ENCODE assay signal across 23 cellular contexts in genomic region chr15:67819636-67820035, GRCh38. TPM values are rescaled to one million over a fixed set of nuclear protein-coding genes. Genes with fewer than 3 reads are reported as not detected.
DNase-seq lines count a peak whose midpoint lies in the region; ATAC-seq and TF ChIP-seq lines count a peak whose summit lies in the region.
"Had no signal": no experiment of that assay in that cellular context is flagged by ENCODE, and none has a peak within 500 bp of the region (broad histone marks: within the 10 kb centered on the region; RNA-seq: fewer than 3 reads in every experiment).

No MANE protein-coding gene starts in this region.

- H3K36me3 ChIP-seq in RWPE2 (ENCODE audit: low read depth) (no peaks in the 10 kb centered on the region), iPS-18a (ENCODE audit: control insufficient read depth, low read depth, low read length) (no peaks in the 10 kb centered on the region), stomach (peaks cover 0 to 12% (median 0%) of the 10 kb centered on the region in 4 donors)
- H3K36me3 ChIP-seq: BE2C had no signal

- ATAC-seq in activated naive CD4-positive, alpha-beta T cell treated with anti-CD3 and anti-CD28 coated beads, Interleukin-2, amount 50 U/mL, for 72 hours, result no peak
- ATAC-seq in RWPE2 (ENCODE audit: low read depth), result no peak

- CTCF ChIA-PET in activated naive CD4-positive, alpha-beta T cell treated with anti-CD3 and anti-CD28 coated beads, Interleukin-2, amount 10 ng/mL, durations not matched to agents 7 days and 5 days (lab: Charles Lee), result no interaction called here

- 11 to 21% (median 14%) methylated on average over 13 to 19 of the region's 19 CpGs for WGBS in stomach, 5 donors

- TF ChIP-seq EP300 in stomach (IDR thresholded peaks at IDR 0.05), result no peak

- TF ChIP-seq POLR2A in stomach (IDR thresholded peaks at IDR 0.05), result no peak

- H3K27me3 ChIP-seq in RWPE2 (ENCODE audit: insufficient read depth, poor library complexity, severe bottlenecking) (peaks cover 81% of the 10 kb centered on the region), iPS-18a (ENCODE audit: control insufficient read depth, insufficient read depth, low read length) (peaks cover 84% of the 10 kb centered on the region), stomach (peaks cover 43 to 81% (median 64%) of the 10 kb centered on the region in 3 donors)

- no peak for TF ChIP-seq CTCF in RWPE2 (IDR thresholded peaks at IDR 0.05; ENCODE audit: poor library complexity, severe bottlenecking)
- no peak for TF ChIP-seq CTCF in stomach (IDR thresholded peaks at IDR 0.05)

- no peak overlapping the region for H3K27ac ChIP-seq in RWPE2 (ENCODE audit: poor library complexity, severe bottlenecking)
- no peak overlapping the region for H3K27ac ChIP-seq in iPS-18a (ENCODE audit: low read length)
- no peak overlapping the region for H3K27ac ChIP-seq in stomach
- H3K27ac ChIP-seq: 22Rv1 had no signal

- H3K9me3 ChIP-seq in RWPE2 (ENCODE audit: severe bottlenecking), result no peaks in the 10 kb centered on the region
- no peaks in the 10 kb centered on the region for H3K9me3 ChIP-seq in iPS-18a (ENCODE audit: control insufficient read depth, low read depth, low read length)
- H3K9me3 ChIP-seq in stomach, result peaks cover 0 to 15% (median 13%) of the 10 kb centered on the region in 4 donors

- DNase-seq in activated naive CD4-positive, alpha-beta T cell treated with anti-CD3 and anti-CD28 coated beads, Interleukin-2, amount 10 ng/mL, durations not matched to agents 7 days and 5 days, result no peak
- DNase-seq in activated naive CD4-positive, alpha-beta T cell treated with anti-CD3 and anti-CD28 coated beads, Interleukin-2, amount 50 U/mL, for 72 hours (ENCODE audit: low spot score in 2 of 2), result no peak
- DNase-seq in RWPE2 (ENCODE audit: low spot score), result peak; percentile 63
- DNase-seq in posterior vena cava (ENCODE audit: low spot score), result peak; percentile 62
- DNase-seq in stomach, result no peak
- DNase-seq in NCI-H526 treated with DMSO at 0.1 percent for 48 hours (lab: John Stamatoyannopoulos, UW), result no peak
- DNase-seq in stimulated activated CD4-positive, alpha-beta T cell treated with anti-CD3 and anti-CD28 coated beads, Interleukin-4, amount 100 ng/mL, for 4 hours, result no peak
- DNase-seq: Calu3; CD4-positive, alpha-beta T cell; DMS53; HCEC 1CT; KBM-7; MV-4-11; NCI-H1436; NCI-H2029; NCI-H524 treated with DMSO at 0.1 percent for 48 hours; OCI-M1 had no signal

- H3K27ac Mint-ChIP-seq in activated naive CD4-positive, alpha-beta T cell treated with anti-CD3 and anti-CD28 coated beads, Interleukin-2, amount 10 ng/mL, durations not matched to agents 7 days and 5 days, result peak overlapping the region; percentile 70
- H3K27ac Mint-ChIP-seq in activated naive CD4-positive, alpha-beta T cell treated with anti-CD3 and anti-CD28 coated beads, Interleukin-2, amount 50 U/mL, for 72 hours, result no peak overlapping the region
- H3K27ac Mint-ChIP-seq: CD4-positive, alpha-beta T cell had no signal

- H3K27me3 Mint-ChIP-seq in activated naive CD4-positive, alpha-beta T cell treated with anti-CD3 and anti-CD28 coated beads, Interleukin-2, amount 10 ng/mL, durations not matched to agents 7 days and 5 days, result peaks cover 88% of the 10 kb centered on the region

- intact Hi-C loops in posterior vena cava (cut with DNase I) (no loop called here), stomach (cut with DNase I; ENCODE audit: low total_unique reads) (no loop called here)

- H3K4me1 Mint-ChIP-seq in activated naive CD4-positive, alpha-beta T cell treated with anti-CD3 and anti-CD28 coated beads, Interleukin-2, amount 10 ng/mL, durations not matched to agents 7 days and 5 days, result peaks cover 21% of the 10 kb centered on the region

- H3K4me3 Mint-ChIP-seq in activated naive CD4-positive, alpha-beta T cell treated with anti-CD3 and anti-CD28 coated beads, Interleukin-2, amount 10 ng/mL, durations not matched to agents 7 days and 5 days, result no peak overlapping the region
- H3K4me3 Mint-ChIP-seq: CD4-positive, alpha-beta T cell had no signal

- peaks cover 8% of the 10 kb centered on the region for H3K36me3 Mint-ChIP-seq in activated naive CD4-positive, alpha-beta T cell treated with anti-CD3 and anti-CD28 coated beads, Interleukin-2, amount 10 ng/mL, durations not matched to agents 7 days and 5 days
- peaks cover 0 to 20% of the 10 kb centered on the region in 2 donors for H3K36me3 Mint-ChIP-seq in activated naive CD4-positive, alpha-beta T cell treated with anti-CD3 and anti-CD28 coated beads, Interleukin-2, amount 50 U/mL, for 72 hours

- H3K9ac ChIP-seq in iPS-18a (ENCODE audit: low read length), result no peak overlapping the region

- H3K4me1 ChIP-seq in RWPE2 (ENCODE audit: insufficient read depth, poor library complexity, severe bottlenecking) (no peaks in the 10 kb centered on the region), iPS-18a (ENCODE audit: control insufficient read depth, low read depth, low read length) (peaks cover 2% of the 10 kb centered on the region), stomach (peaks cover 11 to 54% (median 39%) of the 10 kb centered on the region in 4 donors)
- H3K4me1 ChIP-seq: BE2C had no signal

- H3K9me3 Mint-ChIP-seq in activated naive CD4-positive, alpha-beta T cell treated with anti-CD3 and anti-CD28 coated beads, Interleukin-2, amount 10 ng/mL, durations not matched to agents 7 days and 5 days, result no peaks in the 10 kb centered on the region
- H3K9me3 Mint-ChIP-seq in activated naive CD4-positive, alpha-beta T cell treated with anti-CD3 and anti-CD28 coated beads, Interleukin-2, amount 50 U/mL, for 72 hours, result no peaks in the 10 kb centered on the region
- H3K9me3 Mint-ChIP-seq: CD4-positive, alpha-beta T cell had no signal

- H3K4me3 ChIP-seq in RWPE2 (ENCODE audit: severe bottlenecking), result no peak overlapping the region
- peak overlapping the region; percentile 28 for H3K4me3 ChIP-seq in iPS-18a (ENCODE audit: low read length)
- no peak overlapping the region for H3K4me3 ChIP-seq in stomach

RNA-seq across cellular contexts. Expression of gene SKOR1, which starts 5.7 kb away (rescaled TPM):
- total RNA-seq in activated naive CD4-positive, alpha-beta T cell treated with anti-CD3 and anti-CD28 coated beads, Interleukin-2, amount 50 U/mL, for 72 hours, result under 1 TPM in 1 of 2 donors, not detected in 1; 0.16 TPM
- total RNA-seq in posterior vena cava (under 1 TPM; 0.51 to 0.76 TPM), stomach (1 to 10 TPM in 2 of 5 donors, under 1 TPM in 2, not detected in 1; 0.14 to 5.8 (median 2.9) TPM)
- polyA plus RNA-seq in stomach, result under 1 TPM in 2 of 3 donors, not detected in 1; 0.20 to 0.46 TPM
- total RNA-seq: HT1080, RPMI7951 had no signal

RNA-seq across cellular contexts. Expression of gene RNU6-1, which starts 20.2 kb away (rescaled TPM):
- total RNA-seq in activated naive CD4-positive, alpha-beta T cell treated with anti-CD3 and anti-CD28 coated beads, Interleukin-2, amount 50 U/mL, for 72 hours, result not detected
- total RNA-seq in posterior vena cava (not detected), stomach (not detected)
- polyA plus RNA-seq in stomach, result not detected
- total RNA-seq: Calu3; CD4-positive, alpha-beta T cell; HT1080; RPMI7951 had no signal
- polyA plus RNA-seq: AG04450 had no signal

Comparison
In these comparisons a context has a peak if more than half of its experiments do, and no peak if none do; other contexts are left out.
1. DNase-seq: peak in RWPE2 (single experiment) and posterior vena cava (single experiment); none in activated naive CD4-positive, alpha-beta T cell treated with anti-CD3 and anti-CD28 coated beads, Interleukin-2, amount 10 ng/mL, durations not matched to agents 7 days and 5 days (single experiment), activated naive CD4-positive, alpha-beta T cell treated with anti-CD3 and anti-CD28 coated beads, Interleukin-2, amount 50 U/mL, for 72 hours (0 of 2), stomach (single experiment), NCI-H526 treated with DMSO at 0.1 percent for 48 hours (single experiment) and stimulated activated CD4-positive, alpha-beta T cell treated with anti-CD3 and anti-CD28 coated beads, Interleukin-4, amount 100 ng/mL, for 4 hours (0 of 2).